Comparison of ENCODE assay signal across 1 cellular context in genomic region chr20:58661298-58662141, GRCh38.
TF ChIP-seq lines count a peak whose summit lies in the region.

No MANE protein-coding gene starts in this region.

TF ChIP-seq in SK-N-SH, 30 proteins besides CTCF, POLR2A, EP300 and RAD21 (continued from another document):
- TF ChIP-seq FOXM1 (IDR thresholded peaks at IDR 0.05; ENCODE audit: low read depth) (no peak), ELF1 (IDR thresholded peaks at IDR 0.05) (no peak), MAX (IDR thresholded peaks at IDR 0.05; ENCODE audit: low read depth) (no peak), CHD2 (IDR thresholded peaks at IDR 0.05; ENCODE audit: low read length, partially characterized antibody) (no peak), RXRA (IDR thresholded peaks at IDR 0.05; ENCODE audit: borderline replicate concordance, low read depth) (no peak), ZBTB33 (IDR thresholded peaks at IDR 0.05; ENCODE audit: borderline replicate concordance, low read depth) (no peak), YY1 (IDR thresholded peaks at IDR 0.05; ENCODE audit: low read depth) (no peak), USF2 (IDR thresholded peaks at IDR 0.05; ENCODE audit: borderline replicate concordance, low read depth, low read length) (no peak), SMC3 (IDR thresholded peaks at IDR 0.05; ENCODE audit: low read depth, low read length) (no peak), RFX5 (IDR thresholded peaks at IDR 0.05; ENCODE audit: low read length) (no peak)
